In genomic region chr4:154009191-154009590, GRCh38 we compare ENCODE assay signal across 33 cellular contexts.
DNase-seq lines count a peak whose midpoint lies in the region; ATAC-seq, FAIRE-seq and TF ChIP-seq lines count a peak whose summit lies in the region.
"Had no signal": no experiment of that assay in that cellular context is flagged by ENCODE, and none has a peak within 500 bp of the region (broad histone marks: within the 10 kb centered on the region; RNA-seq: fewer than 3 reads in every experiment).

No MANE protein-coding gene starts in this region.

- H3K27ac ChIP-seq in RWPE2 (ENCODE audit: poor library complexity, severe bottlenecking) (no peak overlapping the region), epithelial cell of prostate (no peak overlapping the region)
- H3K27ac ChIP-seq: pancreas had no signal

- H3K9me3 ChIP-seq in RWPE2 (ENCODE audit: severe bottlenecking), result no peaks in the 10 kb centered on the region
- H3K9me3 ChIP-seq: pancreas had no signal

- no peak for TF ChIP-seq CTCF in RWPE2 (IDR thresholded peaks at IDR 0.05; ENCODE audit: poor library complexity, severe bottlenecking)
- TF ChIP-seq CTCF in nephron (IDR thresholded peaks at IDR 0.05; ENCODE audit: unreplicated experiment in 3 of 3), result no peak
- no peak for TF ChIP-seq CTCF in GM10266 (IDR thresholded peaks at IDR 0.05; ENCODE audit: control insufficient read depth, insufficient read depth, low read depth, missing control alignments)

- peak overlapping the region; percentile 80 to 96 (median 89) for H3K27ac Mint-ChIP-seq in nephron
- H3K27ac Mint-ChIP-seq: activated B cell treated with CpG ODN at 0.5 μM for 24 hours; activated naive CD8-positive, alpha-beta T cell treated with anti-CD3 and anti-CD28 coated beads, Interleukin-2, amount 10 ng/mL, durations not matched to agents 7 days and 5 days; activated T-cell treated with anti-CD3 and anti-CD28 coated beads, Interleukin-2, amount 50 U/mL, for 24 hours; dendritic cell treated with granulocyte-macrophage colony-stimulating factor and Interleukin-4, amounts not matched to agents 40 ng/mL and 50 ng/mL, for 4 days; immature natural killer cell had no signal

- H3K27me3 Mint-ChIP-seq in nephron (ENCODE audit: low read depth), result no peaks in the 10 kb centered on the region
- H3K27me3 Mint-ChIP-seq: activated B cell treated with CpG ODN at 0.5 μM for 24 hours; dendritic cell treated with granulocyte-macrophage colony-stimulating factor and Interleukin-4, amounts not matched to agents 40 ng/mL and 50 ng/mL, for 4 days had no signal

- peaks cover 52% of the 10 kb centered on the region for H3K4me1 Mint-ChIP-seq in nephron
- H3K4me1 Mint-ChIP-seq: activated B cell treated with CpG ODN at 0.5 μM for 24 hours; activated naive CD8-positive, alpha-beta T cell treated with anti-CD3 and anti-CD28 coated beads, Interleukin-2, amount 10 ng/mL, durations not matched to agents 7 days and 5 days; central memory CD8-positive, alpha-beta T cell; immature natural killer cell had no signal

- H3K27me3 ChIP-seq in RWPE2 (ENCODE audit: insufficient read depth, poor library complexity, severe bottlenecking), result no peaks in the 10 kb centered on the region
- H3K27me3 ChIP-seq: pancreas had no signal

- no peaks in the 10 kb centered on the region for H3K36me3 Mint-ChIP-seq in nephron (ENCODE audit: low read depth)
- H3K36me3 Mint-ChIP-seq: activated naive CD8-positive, alpha-beta T cell treated with anti-CD3 and anti-CD28 coated beads, Interleukin-2, amount 10 ng/mL, durations not matched to agents 7 days and 5 days had no signal

- no peak overlapping the region for H3K4me3 ChIP-seq in RWPE2 (ENCODE audit: severe bottlenecking)
- H3K4me3 ChIP-seq: K562, pancreas, smooth muscle cell had no signal

- no peaks in the 10 kb centered on the region for H3K36me3 ChIP-seq in RWPE2 (ENCODE audit: low read depth)
- H3K36me3 ChIP-seq: pancreas had no signal

- H3K4me1 ChIP-seq in RWPE2 (ENCODE audit: insufficient read depth, poor library complexity, severe bottlenecking), result peaks cover 16% of the 10 kb centered on the region
- H3K4me1 ChIP-seq: pancreas had no signal

- DNase-seq in ELF-1 (ENCODE audit: low read depth, low spot score) (peak; percentile 14), RWPE2 (ENCODE audit: low spot score) (no peak), epithelial cell of prostate (ENCODE audit: low read depth, low spot score) (peak; percentile 2), mucosa of gallbladder (ENCODE audit: low spot score) (no peak), GM10266 (ENCODE audit: extremely low spot score) (no peak), urothelium cell line (ENCODE audit: low spot score) (no peak)
- DNase-seq: activated B cell treated with CpG ODN at 0.5 μM for 24 hours; activated CD4-positive, alpha-beta T cell treated with anti-CD3 and anti-CD28 coated beads, Interleukin-2, amount 50 U/mL, for 1 hour; activated effector memory CD4-positive, alpha-beta T cell treated with anti-CD3 and anti-CD28 coated beads, Interleukin-2, amount 50 U/mL, for 16 hours; activated naive CD8-positive, alpha-beta T cell treated with anti-CD3 and anti-CD28 coated beads, Interleukin-2, amount 10 ng/mL, durations not matched to agents 7 days and 5 days; activated T-cell treated with anti-CD3 and anti-CD28 coated beads, Interleukin-2, amount 50 U/mL, for 24 hours; DMS79 treated with DMSO at 0.1 percent for 48 hours; hypothalamus; immature natural killer cell; left colon; NCI-H1417 treated with DMSO at 0.1 percent for 48 hours; NCI-H2107; NCI-H446; NCI-H748 treated with DMSO at 0.1 percent for 48 hours; pancreas; retina; stimulated activated naive CD8-positive, alpha-beta T cell treated with anti-CD3 and anti-CD28 coated beads, Interleukin-15, Interleukin-2, amounts not matched to agents 100 U/mL and 50 U/mL, for 24 hours; T1000 had no signal

- no peak for FAIRE-seq in urothelium cell line (lab: Jason Lieb, UNC)
- FAIRE-seq: astrocyte, K562, pancreas had no signal

- H3K9me3 Mint-ChIP-seq in nephron, result peaks cover 3% of the 10 kb centered on the region
- H3K9me3 Mint-ChIP-seq: activated B cell treated with CpG ODN at 0.5 μM for 24 hours; activated T-cell treated with anti-CD3 and anti-CD28 coated beads, Interleukin-2, amount 50 U/mL, for 24 hours; central memory CD8-positive, alpha-beta T cell; dendritic cell treated with granulocyte-macrophage colony-stimulating factor and Interleukin-4, amounts not matched to agents 40 ng/mL and 50 ng/mL, for 4 days had no signal

- ATAC-seq in RWPE2 (ENCODE audit: low read depth), result peak; percentile 69
- no peak for ATAC-seq in GM18868 (IDR thresholded peaks at IDR 0.05; ENCODE audit: unreplicated experiment)
- ATAC-seq: esophagus mucosa; K562; left colon; Panc1; pancreas; stimulated activated naive CD8-positive, alpha-beta T cell treated with anti-CD3 and anti-CD28 coated beads, Interleukin-15, Interleukin-2, amounts not matched to agents 100 U/mL and 50 U/mL, for 24 hours had no signal

- no peak overlapping the region for H3K4me3 Mint-ChIP-seq in nephron
- H3K4me3 Mint-ChIP-seq: activated B cell treated with CpG ODN at 0.5 μM for 24 hours; activated naive CD8-positive, alpha-beta T cell treated with anti-CD3 and anti-CD28 coated beads, Interleukin-2, amount 10 ng/mL, durations not matched to agents 7 days and 5 days; activated T-cell treated with anti-CD3 and anti-CD28 coated beads, Interleukin-2, amount 50 U/mL, for 24 hours; central memory CD8-positive, alpha-beta T cell; dendritic cell treated with granulocyte-macrophage colony-stimulating factor and Interleukin-4, amounts not matched to agents 40 ng/mL and 50 ng/mL, for 4 days; immature natural killer cell; neural crest cell had no signal

Comparison
In these comparisons a context has a peak if more than half of its experiments do, and no peak if none do; other contexts are left out.
1. DNase-seq: peak in ELF-1 (single experiment) and epithelial cell of prostate (single experiment); none in RWPE2 (single experiment), mucosa of gallbladder (single experiment), GM10266 (single experiment) and urothelium cell line (single experiment).